In the genomic region with DNA sequence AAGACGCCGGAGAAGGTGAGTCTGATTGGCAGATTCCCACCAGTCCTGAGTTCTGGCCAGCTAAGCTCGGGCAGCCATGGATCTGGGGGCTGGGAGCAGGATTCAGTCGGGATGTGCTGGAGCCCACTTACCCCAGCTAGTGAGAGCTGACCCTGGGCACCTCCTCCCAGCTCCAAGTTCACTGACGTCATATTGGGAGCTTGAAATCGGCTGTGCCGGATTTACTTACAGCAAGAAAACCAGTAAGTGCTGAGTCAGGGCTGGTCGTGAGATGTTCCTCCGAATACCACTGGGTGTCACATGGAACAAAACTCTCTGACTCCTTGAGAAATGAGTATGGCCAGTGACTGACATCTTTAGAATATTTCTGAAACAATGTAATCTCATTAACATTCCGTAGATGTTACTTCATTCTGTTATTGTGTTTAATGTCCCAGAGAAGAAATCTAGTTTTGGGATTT, we compare ENCODE assay signal across 8 cellular contexts.
A peak's percentile ranks its signal among the peaks of the same experiment; 100 is the strongest.
DNase-seq lines count a peak whose midpoint lies in the region; TF ChIP-seq lines count a peak whose summit lies in the region.

No MANE protein-coding gene starts in this region.

- H3K4me3 ChIP-seq in fibroblast of mammary gland (ENCODE audit: control insufficient read depth, low read depth, low read length), result no peak overlapping the region

- H3K36me3 Mint-ChIP-seq in activated naive CD4-positive, alpha-beta T cell treated with anti-CD3 and anti-CD28 coated beads, Interleukin-2, amount 10 ng/mL, durations not matched to agents 7 days and 5 days, result no peaks in the 10 kb centered on the region
- no peaks in the 10 kb centered on the region for H3K36me3 Mint-ChIP-seq in T-helper 2 cell treated with Interferon-gamma antibody and Interleukin-4, amounts not matched to agents 5 μg/mL and 100 μg/mL, for 36 hours (ENCODE audit: low read depth)

- no peak overlapping the region for H3K4me3 Mint-ChIP-seq in activated naive CD4-positive, alpha-beta T cell treated with anti-CD3 and anti-CD28 coated beads, Interleukin-2, amount 10 ng/mL, durations not matched to agents 7 days and 5 days
- no peak overlapping the region for H3K4me3 Mint-ChIP-seq in T-helper 2 cell treated with Interferon-gamma antibody and Interleukin-4, amounts not matched to agents 5 μg/mL and 100 μg/mL, for 36 hours

- H3K27me3 Mint-ChIP-seq in activated naive CD4-positive, alpha-beta T cell treated with anti-CD3 and anti-CD28 coated beads, Interleukin-2, amount 10 ng/mL, durations not matched to agents 7 days and 5 days, result peaks cover 3% of the 10 kb centered on the region
- no peaks in the 10 kb centered on the region for H3K27me3 Mint-ChIP-seq in T-helper 2 cell treated with Interferon-gamma antibody and Interleukin-4, amounts not matched to agents 5 μg/mL and 100 μg/mL, for 36 hours (ENCODE audit: low read depth)

- CTCF ChIA-PET in activated naive CD4-positive, alpha-beta T cell treated with anti-CD3 and anti-CD28 coated beads, Interleukin-2, amount 10 ng/mL, durations not matched to agents 7 days and 5 days (lab: Charles Lee), result no interaction called here

- peaks cover 3% of the 10 kb centered on the region for H3K4me1 Mint-ChIP-seq in activated naive CD4-positive, alpha-beta T cell treated with anti-CD3 and anti-CD28 coated beads, Interleukin-2, amount 10 ng/mL, durations not matched to agents 7 days and 5 days
- peaks cover 3% of the 10 kb centered on the region for H3K4me1 Mint-ChIP-seq in T-helper 2 cell treated with Interferon-gamma antibody and Interleukin-4, amounts not matched to agents 5 μg/mL and 100 μg/mL, for 36 hours (ENCODE audit: low read depth)

- H3K9me3 Mint-ChIP-seq in activated naive CD4-positive, alpha-beta T cell treated with anti-CD3 and anti-CD28 coated beads, Interleukin-2, amount 10 ng/mL, durations not matched to agents 7 days and 5 days, result peaks cover 3% of the 10 kb centered on the region
- H3K9me3 Mint-ChIP-seq in T-helper 2 cell treated with Interferon-gamma antibody and Interleukin-4, amounts not matched to agents 5 μg/mL and 100 μg/mL, for 36 hours, result no peaks in the 10 kb centered on the region

- no peak overlapping the region for H3K27ac Mint-ChIP-seq in activated naive CD4-positive, alpha-beta T cell treated with anti-CD3 and anti-CD28 coated beads, Interleukin-2, amount 10 ng/mL, durations not matched to agents 7 days and 5 days
- H3K27ac Mint-ChIP-seq in T-helper 2 cell treated with Interferon-gamma antibody and Interleukin-4, amounts not matched to agents 5 μg/mL and 100 μg/mL, for 36 hours, result no peak overlapping the region

- peak; percentile 29 for TF ChIP-seq CTCF in fibroblast of mammary gland (conservative IDR thresholded peaks at IDR 0.05; ENCODE audit: control insufficient read depth, insufficient read depth, low read depth, low read length)

- DNase-seq in GOT3 (lab: John Stamatoyannopoulos, UW) (peak; percentile 15), OCI-M1 (lab: John Stamatoyannopoulos, UW) (peak; percentile 31), fibroblast of mammary gland (ENCODE audit: low read depth) (peak; percentile 87), non-pigmented ciliary epithelial cell (ENCODE audit: low read depth) (peak; percentile 86), NCI-H2107 (lab: John Stamatoyannopoulos, UW) (no peak), DMS153 (lab: John Stamatoyannopoulos, UW) (no peak)
- DNase-seq in activated naive CD4-positive, alpha-beta T cell treated with anti-CD3 and anti-CD28 coated beads, Interleukin-2, amount 10 ng/mL, durations not matched to agents 7 days and 5 days, result no peak
- no peak for DNase-seq in T-helper 2 cell treated with Interferon-gamma antibody and Interleukin-4, amounts not matched to agents 5 μg/mL and 100 μg/mL, for 36 hours (ENCODE audit: low spot score)

Comparison
In these comparisons a context has a peak if more than half of its experiments do, and no peak if none do; other contexts are left out.
1. DNase-seq: peak in GOT3 (single experiment), OCI-M1 (single experiment), fibroblast of mammary gland (single experiment) and non-pigmented ciliary epithelial cell (single experiment); none in NCI-H2107 (single experiment), activated naive CD4-positive, alpha-beta T cell treated with anti-CD3 and anti-CD28 coated beads, Interleukin-2, amount 10 ng/mL, durations not matched to agents 7 days and 5 days (single experiment), T-helper 2 cell treated with Interferon-gamma antibody and Interleukin-4, amounts not matched to agents 5 μg/mL and 100 μg/mL, for 36 hours (single experiment) and DMS153 (single experiment).